Comparison of ENCODE assay signal across 8 cellular contexts in the genomic region with DNA sequence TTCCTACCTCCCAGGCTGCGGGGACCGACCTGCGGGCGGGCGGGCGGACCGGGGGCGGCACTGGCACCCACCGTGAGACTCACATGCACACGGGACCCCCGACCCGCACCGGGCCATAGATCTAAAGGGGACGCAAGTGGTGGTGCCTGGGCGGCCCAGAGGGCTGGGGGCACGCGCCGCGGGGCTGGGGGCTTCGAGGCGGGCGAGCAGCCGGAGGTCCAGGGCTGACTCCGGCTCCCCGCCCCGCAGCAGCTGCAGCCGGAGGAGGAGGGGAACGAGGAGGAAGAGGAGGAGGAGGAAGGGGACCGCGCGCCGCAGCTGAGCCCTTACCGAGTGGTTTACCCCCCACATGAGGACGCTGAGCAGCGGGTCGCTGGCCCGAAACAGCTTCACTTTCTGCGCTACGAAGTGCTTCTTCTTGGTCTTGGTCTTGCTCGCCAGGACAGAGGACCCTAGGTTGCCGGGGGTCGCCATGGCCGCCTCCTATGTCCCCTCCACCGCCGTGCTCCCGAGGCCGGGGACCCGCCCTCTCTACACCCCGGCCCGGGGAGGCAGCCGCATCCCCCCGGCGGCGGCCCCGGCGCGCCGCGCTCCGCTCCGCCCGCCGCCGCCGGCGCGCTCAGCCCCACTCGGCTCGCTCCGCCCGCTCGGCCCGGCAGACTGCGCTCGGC. TPM values are rescaled to one million over a fixed set of nuclear protein-coding genes. Genes with fewer than 3 reads are reported as not detected.
DNase-seq lines count a peak whose midpoint lies in the region; ATAC-seq, FAIRE-seq and TF ChIP-seq lines count a peak whose summit lies in the region.

No MANE protein-coding gene starts in this region.

- H3K4me1 ChIP-seq in HepG2 (ENCODE audit: insufficient read depth, low read length): peaks cover 39% of the 10 kb centered on the region

- H3K4me3 ChIP-seq in bronchial epithelial cell (ENCODE audit: low read depth, low read length) (peak overlapping the region; percentile 85), HepG2 (replicated peaks in 1 of 3; ENCODE audit: insufficient read depth in 1 of 3, low read depth in 2 of 3, low read length in 3 of 3) (peak overlapping the region; percentile 85 to 98 (median 87))

- WGBS in HepG2 (ENCODE audit: low lambda C conversion rate): 0% methylated on average over 6 of the region's 75 CpGs

- H3K9me3 Mint-ChIP-seq in T-cell: no peaks in the 10 kb centered on the region

- H4K20me1 ChIP-seq in HepG2 (ENCODE audit: insufficient read depth, low read length): no peaks in the 10 kb centered on the region; the same call in 1 of the 2 replicates

- POLR2A ChIA-PET in T-cell (lab: Charles Lee): interaction anchor here in 1 of 2 donors (1.4 kb wide), 1 partner anchor 29 kb away, joined by 5 read pairs; no protein-coding TSS in a partner anchor
- POLR2A ChIA-PET in HepG2 (lab: Yijun Ruan, JAX): interaction anchor here (1.1 kb wide), 1 partner anchor 118 kb away, joined by 3 read pairs; no protein-coding TSS in a partner anchor

- no peak overlapping the region for H2AFZ ChIP-seq in HepG2 (ENCODE audit: low read length)

- peak overlapping the region; percentile 77 for H3K9ac ChIP-seq in HepG2 (ENCODE audit: insufficient read depth, low read depth, low read length)

- in situ Hi-C loops in HepG2 (cut with HindIII; ENCODE audit: extremely low pct_ligation_motif_present, low pct_unique_long_range_greater_than_20kb): loop anchor here (10.0 to 25.0 kb wide), 2 partner anchors 109 to 402 kb away; partner anchors contain the start of genes BMI1 and COMMD3

- peaks cover 37 to 46% (median 37%) of the 10 kb centered on the region in 3 donors for H3K4me1 Mint-ChIP-seq in T-cell

- no peaks in the 10 kb centered on the region for H3K9me3 ChIP-seq in HepG2 (ENCODE audit: low read length)

- peak; percentile 23 for ATAC-seq in GM19043 (IDR thresholded peaks at IDR 0.05; ENCODE audit: low read depth, unreplicated experiment)
- peak; percentile 28 for ATAC-seq in HG03432 (IDR thresholded peaks at IDR 0.05; ENCODE audit: unreplicated experiment)
- ATAC-seq in T-cell (replicated peaks in 1 of 4): peak; percentile 38 to 54 (median 44)
- peak; percentile 37 for ATAC-seq in HepG2

- no peak for TF ChIP-seq EP300 in HepG2 (IDR thresholded peaks at IDR 0.05; ENCODE audit: low read depth in 2 of 2, low read length in 2 of 2)
- no peak for TF ChIP-seq EP300 in HepG2 (CRISPR knock-in tag; IDR thresholded peaks at IDR 0.05; ENCODE audit: borderline replicate concordance)

- peaks cover 4% of the 10 kb centered on the region for H3K36me3 Mint-ChIP-seq in T-cell

- H3K79me2 ChIP-seq in HepG2 (ENCODE audit: insufficient read depth, low read length): peaks cover 44% of the 10 kb centered on the region

- no peak for FAIRE-seq in bronchial epithelial cell (lab: Jason Lieb, UNC)
- no peak for FAIRE-seq in HepG2 (lab: Jason Lieb, UNC)

- no TSS peak for BruUV-seq in HepG2 (replicated peaks; lab: Mats Ljungman, UMichigan)

- TF ChIP-seq RAD21 in HepG2 (CRISPR knock-in tag; IDR thresholded peaks at IDR 0.05): no peak

- TF ChIP-seq CTCF in bronchial epithelial cell (IDR thresholded peaks at IDR 0.05; ENCODE audit: insufficient read depth, low read length, severe bottlenecking) (no peak), HepG2 (CRISPR knock-in tag; IDR thresholded peaks at IDR 0.05) (no peak)

- H3K27me3 ChIP-seq in bronchial epithelial cell (ENCODE audit: control insufficient read depth, insufficient read depth, low read length) (no peaks in the 10 kb centered on the region), HepG2 (ENCODE audit: control insufficient read depth in 1 of 2, insufficient read depth in 2 of 2, low read length in 2 of 2) (peaks cover 0 to 3% of the 10 kb centered on the region in 2 experiments; a peak in 2 of 5 replicates)

- H3K27me3 Mint-ChIP-seq in T-cell: no peaks in the 10 kb centered on the region

- peak overlapping the region; percentile 57 to 72 for H3K27ac Mint-ChIP-seq in T-cell

- peak overlapping the region; percentile 54 for H3K27ac ChIP-seq in HepG2 (ENCODE audit: extremely low read length, insufficient read depth, low read length)

- peak; percentile 28 for DNase-seq in 8988T
- peak in 26 of 34 experiments; percentile 4 to 47 (median 34) for DNase-seq in T-cell
- DNase-seq in bronchial epithelial cell (ENCODE audit: low read depth): no peak
- no peak for DNase-seq in HepG2 (ENCODE audit: low spot score)
- DNase-seq in stimulated activated CD8-positive, alpha-beta memory T cell treated with anti-CD3 and anti-CD28 coated beads, Interleukin-7, amount 100 ng/mL, for 24 hours (ENCODE audit: low read depth): peak; percentile 18
- no peak for DNase-seq in dedifferentiated amniotic fluid mesenchymal stem cell (ENCODE audit: extremely low spot score)

- intact Hi-C loops in HepG2 (cut with micrococcal nuclease; ENCODE audit: unreplicated experiment): loop anchor here (2.0 to 10.0 kb wide), 2 partner anchors 31 to 49 kb away; no protein-coding TSS in a partner anchor

- CTCF ChIA-PET in T-cell (lab: Charles Lee): interaction anchor here in 1 of 2 donors (1.2 kb wide), 1 partner anchor 83 kb away, joined by 4 read pairs; no protein-coding TSS in a partner anchor
- CTCF ChIA-PET in HepG2 (lab: Yijun Ruan, JAX; ENCODE audit: low intra/inter-chr PET ratio, low total read pairs): no interaction called here

- peak overlapping the region; percentile 80 to 90 (median 81) for H3K4me3 Mint-ChIP-seq in T-cell

- H3K36me3 ChIP-seq in bronchial epithelial cell (ENCODE audit: control insufficient read depth, insufficient read depth, low read length): no peaks in the 10 kb centered on the region
- H3K36me3 ChIP-seq in HepG2 (replicated peaks in 1 of 2; ENCODE audit: control insufficient read depth in 1 of 2, insufficient read depth in 2 of 2, low read length in 2 of 2): no peaks in the 10 kb centered on the region

- TF ChIP-seq POLR2A in HepG2 (IDR thresholded peaks at IDR 0.05; ENCODE audit: insufficient read depth in 1 of 2, low read depth in 2 of 2, low read length in 2 of 2): no peak

- peak overlapping the region; percentile 94 for H3K4me2 ChIP-seq in HepG2 (ENCODE audit: low read depth, low read length)

TF ChIP-seq in HepG2, 621 proteins besides CTCF, POLR2A, EP300 and RAD21 (continues in another document):
- TF ChIP-seq KDM5B (CRISPR knock-in tag; IDR thresholded peaks at IDR 0.05; ENCODE audit: borderline replicate concordance): 0 out of 2 replicates have a peak, but pooled peaks have one; percentile 13
- TF ChIP-seq, protein P1, sequence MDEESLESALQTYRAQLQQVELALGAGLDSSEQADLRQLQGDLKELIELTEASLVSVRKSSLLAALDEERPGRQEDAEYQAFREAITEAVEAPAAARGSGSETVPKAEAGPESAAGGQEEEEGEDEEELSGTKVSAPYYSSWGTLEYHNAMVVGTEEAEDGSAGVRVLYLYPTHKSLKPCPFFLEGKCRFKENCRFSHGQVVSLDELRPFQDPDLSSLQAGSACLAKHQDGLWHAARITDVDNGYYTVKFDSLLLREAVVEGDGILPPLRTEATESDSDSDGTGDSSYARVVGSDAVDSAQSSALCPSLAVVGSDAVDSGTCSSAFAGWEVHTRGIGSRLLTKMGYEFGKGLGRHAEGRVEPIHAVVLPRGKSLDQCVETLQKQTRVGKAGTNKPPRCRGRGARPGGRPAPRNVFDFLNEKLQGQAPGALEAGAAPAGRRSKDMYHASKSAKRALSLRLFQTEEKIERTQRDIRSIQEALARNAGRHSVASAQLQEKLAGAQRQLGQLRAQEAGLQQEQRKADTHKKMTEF (CRISPR knock-in tag; IDR thresholded peaks at IDR 0.05): peak; percentile 35; the same call in 1 of the 2 replicates
- TF ChIP-seq AGO2 (optimal IDR thresholded peaks at IDR 0.05; ENCODE audit: low read depth, low read length): peak; percentile 59

RNA-seq across cellular contexts. Expression of gene PIP4K2A, which starts 0.4 kb away (rescaled TPM):
- total RNA-seq in T-cell: 100 to 1,000 TPM; 129 to 238 (median 160) TPM
- 17.9 and 24.5 TPM in 2 replicates for total RNA-seq in bronchial epithelial cell
- total RNA-seq in HepG2 (2016; rRNA removed; fragmentation: Illumina TruSeq; extraction: Trizol): 22.6 and 25.7 TPM in 2 replicates
- total RNA-seq in HepG2 (2016; cell fraction: cytosol; rRNA removed; fragmentation: Illumina TruSeq; extraction: Trizol; ENCODE audit: low read depth): 6.1 and 10.2 TPM in 2 replicates
- total RNA-seq in HepG2 (2016; cell fraction: insoluble cytoplasmic fraction; rRNA removed; fragmentation: Illumina TruSeq; extraction: Trizol): 20.3 and 22.2 TPM in 2 replicates
- 24.0 and 27.4 TPM in 2 replicates for total RNA-seq in HepG2 (2016; cell fraction: membrane; rRNA removed; fragmentation: Illumina TruSeq; extraction: Trizol)
- 11.6 and 11.8 TPM in 2 replicates for total RNA-seq in HepG2 (2016; cell fraction: nucleus; rRNA removed; fragmentation: Illumina TruSeq; extraction: Trizol)
- polyA plus RNA-seq in HepG2 (2011; rRNA removed): 7.1 and 9.1 TPM in 2 replicates
- 5.3 and 6.6 TPM in 2 replicates for polyA plus RNA-seq in HepG2 (2011; cell fraction: cytosol; rRNA removed)
- polyA plus RNA-seq in HepG2 (2011; cell fraction: nucleus; rRNA removed): 2.9 and 4.2 TPM in 2 replicates
- polyA plus RNA-seq in HepG2 (2012): 5.0 and 6.5 TPM in 2 replicates
- polyA plus RNA-seq in HepG2 (2016; cell fraction: cytosol; fragmentation: Illumina TruSeq; extraction: Trizol; ENCODE audit: low read depth): 5.4 and 7.9 TPM in 2 replicates
- polyA plus RNA-seq in HepG2 (2016; cell fraction: insoluble cytoplasmic fraction; fragmentation: Illumina TruSeq; extraction: Trizol; ENCODE audit: low read depth): 25.0 and 34.3 TPM in 2 replicates
- 18.1 and 20.5 TPM in 2 replicates for polyA plus RNA-seq in HepG2 (2016; cell fraction: membrane; fragmentation: Illumina TruSeq; extraction: Trizol; ENCODE audit: low read depth)
- 13.7 and 14.2 TPM in 2 replicates for polyA plus RNA-seq in HepG2 (2016; cell fraction: nucleus; fragmentation: Illumina TruSeq; extraction: Trizol; ENCODE audit: insufficient read depth, low read depth)
- polyA minus RNA-seq in HepG2 (2011; rRNA and poly(A)+ RNA removed; ENCODE audit: low replicate concordance): 6.7 and 9.6 TPM in 2 replicates
- polyA minus RNA-seq in HepG2 (2011; cell fraction: cytosol; rRNA and poly(A)+ RNA removed): 11.4 and 13.8 TPM in 2 replicates
- 19.6 and 21.5 TPM in 2 replicates for polyA minus RNA-seq in HepG2 (2011; cell fraction: nucleus; rRNA and poly(A)+ RNA removed)

Comparison
In these comparisons a context has a peak if more than half of its experiments do, and no peak if none do; other contexts are left out.
1. DNase-seq: peak in 8988T (single experiment), T-cell (26 of 34) and stimulated activated CD8-positive, alpha-beta memory T cell treated with anti-CD3 and anti-CD28 coated beads, Interleukin-7, amount 100 ng/mL, for 24 hours (single experiment); none in bronchial epithelial cell (single experiment), HepG2 (single experiment) and dedifferentiated amniotic fluid mesenchymal stem cell (single experiment).
2. Peak in every context shown above with its lines, with median percentiles within 50 percentile points of each other: ATAC-seq.